Comparison of ENCODE assay signal across 24 cellular contexts in genomic region chr10:320787-321186, GRCh38.
"Had no signal": no experiment of that assay in that cellular context is flagged by ENCODE, and none has a peak within 500 bp of the region (broad histone marks: within the 10 kb centered on the region; RNA-seq: fewer than 3 reads in every experiment).

No MANE protein-coding gene starts in this region.

- H3K27me3 ChIP-seq: adrenal gland, breast epithelium had no signal

- H3K27ac Mint-ChIP-seq: activated B cell treated with CpG ODN at 0.5 μM for 24 hours; activated CD4-positive, alpha-beta memory T cell treated with anti-CD3 and anti-CD28 coated beads for 36 hours; activated CD4-positive, alpha-beta T cell treated with anti-CD3 and anti-CD28 coated beads, Interleukin-2, amount 10 ng/mL, durations not matched to agents 7 days and 5 days; activated naive CD4-positive, alpha-beta T cell treated with anti-CD3 and anti-CD28 coated beads for 36 hours; activated naive CD8-positive, alpha-beta T cell treated with anti-CD3 and anti-CD28 coated beads, Interleukin-2, amount 10 ng/mL, durations not matched to agents 7 days and 5 days; T-helper 1 cell treated with Interleukin-12 subunit alpha and Interleukin-12 subunit beta and Interleukin-4 antibody, amounts not matched to agents 30 μg/mL and 1 μg/mL, for 36 hours had no signal

- H3K4me3 ChIP-seq: adrenal gland, breast epithelium had no signal

- H3K36me3 Mint-ChIP-seq: activated CD4-positive, alpha-beta memory T cell treated with anti-CD3 and anti-CD28 coated beads for 36 hours had no signal

- DNase-seq: activated B cell treated with CpG ODN at 0.5 μM for 24 hours; activated CD4-positive, alpha-beta memory T cell treated with anti-CD3 and anti-CD28 coated beads for 36 hours; activated CD4-positive, alpha-beta T cell treated with anti-CD3 and anti-CD28 coated beads for 1 hour; activated CD4-positive, alpha-beta T cell treated with anti-CD3 and anti-CD28 coated beads, Interleukin-2, amount 10 ng/mL, durations not matched to agents 7 days and 5 days; activated CD8-positive, alpha-beta memory T cell treated with anti-CD3 and anti-CD28 coated beads for 24 hours; activated gamma-delta T cell; activated naive CD4-positive, alpha-beta T cell treated with anti-CD3 and anti-CD28 coated beads for 36 hours; activated naive CD8-positive, alpha-beta T cell treated with anti-CD3 and anti-CD28 coated beads, Interleukin-2, amount 10 ng/mL, durations not matched to agents 7 days and 5 days; activated T-cell treated with anti-CD3 and anti-CD28 coated beads, Interleukin-2, amount 50 U/mL, for 4 hours; anterior cingulate cortex; central memory CD4-positive, alpha-beta T cell; KG1; NCI-H1048; NCI-H1930; NCI-H2107; NCI-H2171 treated with DMSO at 0.1 percent for 48 hours; NCI-H345; NCI-H510A; PC-3; SHP77 treated with DMSO at 0.1 percent for 48 hours; T-helper 9 cell had no signal

- H3K4me3 Mint-ChIP-seq: activated B cell treated with CpG ODN at 0.5 μM for 24 hours; activated CD4-positive, alpha-beta memory T cell treated with anti-CD3 and anti-CD28 coated beads for 36 hours; activated CD4-positive, alpha-beta T cell treated with anti-CD3 and anti-CD28 coated beads, Interleukin-2, amount 10 ng/mL, durations not matched to agents 7 days and 5 days; activated naive CD4-positive, alpha-beta T cell treated with anti-CD3 and anti-CD28 coated beads for 36 hours; activated naive CD8-positive, alpha-beta T cell treated with anti-CD3 and anti-CD28 coated beads, Interleukin-2, amount 10 ng/mL, durations not matched to agents 7 days and 5 days; activated T-cell treated with anti-CD3 and anti-CD28 coated beads, Interleukin-2, amount 50 U/mL, for 4 hours; T-helper 1 cell treated with Interleukin-12 subunit alpha and Interleukin-12 subunit beta and Interleukin-4 antibody, amounts not matched to agents 30 μg/mL and 1 μg/mL, for 36 hours had no signal

- ATAC-seq: activated T-cell treated with anti-CD3 and anti-CD28 coated beads, Interleukin-2, amount 50 U/mL, for 4 hours; PC-3 had no signal

- H3K27ac ChIP-seq: adrenal gland, breast epithelium had no signal

- H3K9me3 ChIP-seq: adrenal gland, breast epithelium had no signal

- H3K27me3 Mint-ChIP-seq: activated CD4-positive, alpha-beta memory T cell treated with anti-CD3 and anti-CD28 coated beads for 36 hours; activated CD4-positive, alpha-beta T cell treated with anti-CD3 and anti-CD28 coated beads, Interleukin-2, amount 10 ng/mL, durations not matched to agents 7 days and 5 days had no signal

- H3K36me3 ChIP-seq: breast epithelium had no signal

- H3K9me3 Mint-ChIP-seq: activated B cell treated with CpG ODN at 0.5 μM for 24 hours; activated CD4-positive, alpha-beta memory T cell treated with anti-CD3 and anti-CD28 coated beads for 36 hours; activated CD4-positive, alpha-beta T cell treated with anti-CD3 and anti-CD28 coated beads, Interleukin-2, amount 10 ng/mL, durations not matched to agents 7 days and 5 days; activated naive CD4-positive, alpha-beta T cell treated with anti-CD3 and anti-CD28 coated beads for 36 hours; activated T-cell treated with anti-CD3 and anti-CD28 coated beads, Interleukin-2, amount 50 U/mL, for 4 hours had no signal

- H3K4me1 ChIP-seq: adrenal gland, breast epithelium had no signal
